ENCODE assay signal across 1 cellular context in the genomic region with DNA sequence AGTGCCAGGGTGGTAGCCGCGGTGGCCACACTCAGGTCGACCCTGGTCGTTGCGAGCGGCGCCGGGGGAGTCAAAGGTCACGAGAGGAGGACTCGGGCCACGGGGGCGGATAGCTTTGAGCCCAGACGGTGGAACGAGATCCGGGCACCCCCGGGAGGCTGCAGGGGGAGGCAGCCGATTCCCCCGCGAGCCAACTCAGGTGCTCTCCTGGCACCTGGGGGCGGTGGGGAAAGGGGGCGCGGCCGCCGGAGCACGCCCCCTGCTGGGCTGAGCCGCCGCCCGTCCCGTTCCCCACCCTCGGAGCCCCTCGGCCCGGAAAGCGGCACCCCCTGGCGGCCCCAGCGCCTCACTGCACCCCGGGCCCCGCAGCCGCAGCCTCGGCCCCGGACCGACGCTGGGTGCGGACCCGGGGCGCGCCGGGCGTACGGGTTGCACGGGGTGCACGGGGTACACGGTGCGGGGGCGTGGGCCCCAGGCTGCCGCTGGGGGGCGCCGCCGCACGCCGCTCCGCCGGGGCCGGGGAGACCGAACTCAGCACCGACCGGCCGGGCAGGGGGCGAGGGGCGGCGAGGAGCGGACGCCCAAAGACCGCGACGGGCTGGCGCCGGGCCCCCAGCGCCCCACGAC.
TF ChIP-seq lines count a peak whose summit lies in the region.

No MANE protein-coding gene starts in this region.

TF ChIP-seq in WTC11, 78 proteins besides CTCF, POLR2A, EP300 and RAD21 (continued from another document):
- TF ChIP-seq, protein P1, sequence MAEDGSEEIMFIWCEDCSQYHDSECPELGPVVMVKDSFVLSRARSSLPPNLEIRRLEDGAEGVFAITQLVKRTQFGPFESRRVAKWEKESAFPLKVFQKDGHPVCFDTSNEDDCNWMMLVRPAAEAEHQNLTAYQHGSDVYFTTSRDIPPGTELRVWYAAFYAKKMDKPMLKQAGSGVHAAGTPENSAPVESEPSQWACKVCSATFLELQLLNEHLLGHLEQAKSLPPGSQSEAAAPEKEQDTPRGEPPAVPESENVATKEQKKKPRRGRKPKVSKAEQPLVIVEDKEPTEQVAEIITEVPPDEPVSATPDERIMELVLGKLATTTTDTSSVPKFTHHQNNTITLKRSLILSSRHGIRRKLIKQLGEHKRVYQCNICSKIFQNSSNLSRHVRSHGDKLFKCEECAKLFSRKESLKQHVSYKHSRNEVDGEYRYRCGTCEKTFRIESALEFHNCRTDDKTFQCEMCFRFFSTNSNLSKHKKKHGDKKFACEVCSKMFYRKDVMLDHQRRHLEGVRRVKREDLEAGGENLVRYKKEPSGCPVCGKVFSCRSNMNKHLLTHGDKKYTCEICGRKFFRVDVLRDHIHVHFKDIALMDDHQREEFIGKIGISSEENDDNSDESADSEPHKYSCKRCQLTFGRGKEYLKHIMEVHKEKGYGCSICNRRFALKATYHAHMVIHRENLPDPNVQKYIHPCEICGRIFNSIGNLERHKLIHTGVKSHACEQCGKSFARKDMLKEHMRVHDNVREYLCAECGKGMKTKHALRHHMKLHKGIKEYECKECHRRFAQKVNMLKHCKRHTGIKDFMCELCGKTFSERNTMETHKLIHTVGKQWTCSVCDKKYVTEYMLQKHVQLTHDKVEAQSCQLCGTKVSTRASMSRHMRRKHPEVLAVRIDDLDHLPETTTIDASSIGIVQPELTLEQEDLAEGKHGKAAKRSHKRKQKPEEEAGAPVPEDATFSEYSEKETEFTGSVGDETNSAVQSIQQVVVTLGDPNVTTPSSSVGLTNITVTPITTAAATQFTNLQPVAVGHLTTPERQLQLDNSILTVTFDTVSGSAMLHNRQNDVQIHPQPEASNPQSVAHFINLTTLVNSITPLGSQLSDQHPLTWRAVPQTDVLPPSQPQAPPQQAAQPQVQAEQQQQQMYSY (CRISPR knock-in tag; IDR thresholded peaks at IDR 0.05) = no peak
- peak; percentile 28; the same call in 1 of the 2 replicates for TF ChIP-seq CBFB (CRISPR knock-in tag; IDR thresholded peaks at IDR 0.05; ENCODE audit: low read depth)
